3 cellular contexts compared by ENCODE assay signal in the genomic region with DNA sequence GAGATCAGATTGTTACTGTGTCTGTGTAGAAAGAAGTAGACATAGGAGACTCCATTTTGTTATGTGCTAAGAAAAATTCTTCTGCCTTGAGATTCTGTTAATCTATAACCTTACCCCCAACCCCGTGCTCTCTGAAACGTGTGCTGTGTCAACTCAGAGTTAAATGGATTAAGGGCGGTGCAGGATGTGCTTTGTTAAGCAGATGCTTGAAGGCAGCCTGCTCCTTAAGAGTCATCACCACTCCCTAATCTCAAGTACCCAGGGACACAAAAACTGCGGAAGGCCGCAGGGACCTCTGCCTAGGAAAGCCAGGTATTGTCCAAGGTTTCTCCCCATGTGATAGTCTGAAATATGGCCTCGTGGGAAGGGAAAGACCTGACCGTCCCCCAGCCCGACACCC. TPM values are rescaled to one million over a fixed set of nuclear protein-coding genes. Genes with fewer than 3 reads are reported as not detected.
"Had no signal": no experiment of that assay in that cellular context is flagged by ENCODE, and none has a peak within 500 bp of the region (broad histone marks: within the 10 kb centered on the region; RNA-seq: fewer than 3 reads in every experiment).

No MANE protein-coding gene starts in this region.

RNA-seq across cellular contexts. Expression of gene PRODH, which starts 2.6 kb away (rescaled TPM):
- total RNA-seq: GM23248, H4, HFFc6 had no signal
